ENCODE assay signal across 8 cellular contexts in genomic region chr2:113894156-113894743, GRCh38. TPM values are rescaled to one million over a fixed set of nuclear protein-coding genes. Genes with fewer than 3 reads are reported as not detected.
DNase-seq lines count a peak whose midpoint lies in the region; ATAC-seq and TF ChIP-seq lines count a peak whose summit lies in the region.

No MANE protein-coding gene starts in this region.

- no peaks in the 10 kb centered on the region for H3K9me3 Mint-ChIP-seq in CD8-positive, alpha-beta memory T cell
- H3K9me3 Mint-ChIP-seq in brain, result no peaks in the 10 kb centered on the region
- no peaks in the 10 kb centered on the region for H3K9me3 Mint-ChIP-seq in natural killer cell

- CTCF ChIA-PET in CD8-positive, alpha-beta memory T cell (lab: Charles Lee), result interaction anchor here (1.0 to 2.6 kb wide), 3 partner anchors 8 to 138 kb away, joined by 3 to 9 read pairs (median 3); partner anchors contain the start of gene SLC35F5

- TF ChIP-seq CTCF in brain (conservative IDR thresholded peaks at IDR 0.05) (no peak), natural killer cell (IDR thresholded peaks at IDR 0.05) (no peak)

- H3K27ac ChIP-seq in CD8-positive, alpha-beta memory T cell (ENCODE audit: low read depth, low read length), result peak overlapping the region; percentile 1
- no peak overlapping the region for H3K27ac ChIP-seq in substantia nigra (ENCODE audit: low read depth, low read length, poor library complexity, severe bottlenecking)

- H3K27me3 Mint-ChIP-seq in CD8-positive, alpha-beta memory T cell, result no peaks in the 10 kb centered on the region
- H3K27me3 Mint-ChIP-seq in brain, result peaks cover 4% of the 10 kb centered on the region
- H3K27me3 Mint-ChIP-seq in natural killer cell (ENCODE audit: low read depth in 2 of 2), result no peaks in the 10 kb centered on the region

- no peaks in the 10 kb centered on the region for H3K36me3 ChIP-seq in CD8-positive, alpha-beta memory T cell (ENCODE audit: insufficient read depth, low read length)

- ATAC-seq in natural killer cell (no peak), GM18502 (IDR thresholded peaks at IDR 0.05; ENCODE audit: poor library complexity, unreplicated experiment) (no peak), HG03432 (IDR thresholded peaks at IDR 0.05; ENCODE audit: unreplicated experiment) (no peak)

- POLR2A ChIA-PET in CD8-positive, alpha-beta memory T cell (lab: Charles Lee), result interaction anchor here (1.2 to 1.5 kb wide), 2 partner anchors 8 to 138 kb away, joined by 6 to 9 read pairs; partner anchors contain the start of gene SLC35F5

- H3K4me1 Mint-ChIP-seq in CD8-positive, alpha-beta memory T cell, result peaks cover 78 to 88% (median 86%) of the 10 kb centered on the region in 3 donors
- peaks cover 85% of the 10 kb centered on the region for H3K4me1 Mint-ChIP-seq in brain
- H3K4me1 Mint-ChIP-seq in natural killer cell, result peaks cover 79 to 82% of the 10 kb centered on the region in 2 donors

- peak overlapping the region; percentile 40 for H3K4me3 ChIP-seq in CD8-positive, alpha-beta memory T cell (ENCODE audit: low read length)

- no peaks in the 10 kb centered on the region for H3K9me3 ChIP-seq in CD8-positive, alpha-beta memory T cell (ENCODE audit: low read length)

- peak overlapping the region; percentile 52 to 91 (median 81) for H3K27ac Mint-ChIP-seq in CD8-positive, alpha-beta memory T cell
- H3K27ac Mint-ChIP-seq in brain (peak overlapping the region in 3 of 5 experiments; percentile 62 to 100 (median 64)), natural killer cell (peak overlapping the region; percentile 97 to 99)

- no peak for DNase-seq in CD8-positive, alpha-beta memory T cell
- DNase-seq in M059J (ENCODE audit: low read depth) (peak; percentile 89), natural killer cell (no peak), substantia nigra (lab: John Stamatoyannopoulos, UW) (no peak), NCI-H1417 (lab: John Stamatoyannopoulos, UW) (no peak)

- peak overlapping the region; percentile 80 to 99 (median 93) for H3K4me3 Mint-ChIP-seq in CD8-positive, alpha-beta memory T cell
- peak overlapping the region; percentile 29 to 100 (median 99) for H3K4me3 Mint-ChIP-seq in brain
- peak overlapping the region; percentile 100 for H3K4me3 Mint-ChIP-seq in natural killer cell

- intact Hi-C loops in natural killer cell (cut with micrococcal nuclease), result loop anchor here (2.0 to 10.0 kb wide), 2 partner anchors 17 to 719 kb away; partner anchors contain the start of gene PSD4

- H3K36me3 Mint-ChIP-seq in CD8-positive, alpha-beta memory T cell, result peaks cover 0 to 38% (median 20%) of the 10 kb centered on the region in 3 donors
- H3K36me3 Mint-ChIP-seq in brain (peaks cover 3% of the 10 kb centered on the region), natural killer cell (peaks cover 5% of the 10 kb centered on the region)

- H3K4me1 ChIP-seq in CD8-positive, alpha-beta memory T cell (ENCODE audit: insufficient read depth, low read length), result peaks cover 77% of the 10 kb centered on the region

- no peaks in the 10 kb centered on the region for H3K27me3 ChIP-seq in CD8-positive, alpha-beta memory T cell (ENCODE audit: insufficient read depth, low read length, poor library complexity, severe bottlenecking)

RNA-seq across cellular contexts. Expression of gene ACTR3, which starts 4.4 kb away (rescaled TPM):
- 100 to 1,000 TPM; 512 to 532 TPM for total RNA-seq in CD8-positive, alpha-beta memory T cell
- 478 TPM for polyA plus RNA-seq in CD8-positive, alpha-beta memory T cell
- total RNA-seq in M059J (2014; rRNA removed; shearing (Covaris generic)), result 272 and 393 TPM in 2 replicates
- polyA plus RNA-seq in brain (ENCODE audit: insufficient read depth, low read depth, low replicate concordance), result 111 TPM
- 100 to 1,000 TPM; 323 to 428 (median 352) TPM for total RNA-seq in natural killer cell
